In the genomic region with DNA sequence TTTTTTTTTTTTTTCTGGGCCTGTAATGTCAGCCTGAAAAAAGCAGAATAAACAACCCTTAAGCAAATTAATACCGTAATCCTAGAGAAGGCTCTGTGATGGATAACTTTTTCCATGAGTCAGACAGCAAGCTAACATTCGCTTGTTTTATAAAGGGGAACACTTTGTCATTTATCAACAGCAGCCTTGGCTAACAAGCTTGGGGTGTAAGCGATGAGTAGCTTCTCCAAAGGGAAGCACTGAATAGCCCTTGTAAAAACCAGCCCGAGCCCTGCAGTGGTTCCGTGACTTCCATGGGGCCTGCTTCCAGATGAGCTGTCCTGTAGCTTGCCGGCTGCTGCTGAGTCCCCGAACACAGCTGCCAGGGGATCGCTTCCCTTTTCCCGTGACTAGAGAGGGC, we compare ENCODE assay signal across 8 cellular contexts. TPM values are rescaled to one million over a fixed set of nuclear protein-coding genes. Genes with fewer than 3 reads are reported as not detected.
DNase-seq lines count a peak whose midpoint lies in the region; ATAC-seq and TF ChIP-seq lines count a peak whose summit lies in the region.

No MANE protein-coding gene starts in this region.

- H3K4me2 ChIP-seq in GM23338, result no peak overlapping the region

- DNase-seq in GM23338 (ENCODE audit: low spot score) (no peak), T1000 (lab: John Stamatoyannopoulos, UW) (peak; percentile 79), fibroblast of the aortic adventitia (ENCODE audit: low read depth) (peak; percentile 94), posterior cingulate gyrus (peak in 8 of 10 donors; percentile 51 to 94 (median 68)), KG1 (lab: John Stamatoyannopoulos, UW) (no peak), DMS53 treated with DMSO at 0.1 percent for 48 hours (lab: John Stamatoyannopoulos, UW; ENCODE audit: unreplicated experiment) (no peak)
- no peak for DNase-seq in activated naive CD4-positive, alpha-beta T cell treated with Interleukin-2 at 50 U/mL for 16 hours

- no peak overlapping the region for H3K27ac Mint-ChIP-seq in GM23338

- H3F3A ChIP-seq in GM23338 (replicated peaks; ENCODE audit: low read depth), result peaks cover 8% of the 10 kb centered on the region; the same call in 1 of the 2 replicates

- H3K36me3 ChIP-seq in GM23338 (ENCODE audit: insufficient read depth), result peaks cover 23% of the 10 kb centered on the region

- H3K4me3 ChIP-seq in GM23338 (no peak overlapping the region), fibroblast of the aortic adventitia (ENCODE audit: low read depth, low read length) (no peak overlapping the region)

- no peak overlapping the region for H2AFZ ChIP-seq in GM23338

- H3K27me3 ChIP-seq in GM23338 (ENCODE audit: insufficient read depth), result no peaks in the 10 kb centered on the region

- intact Hi-C loops in posterior cingulate gyrus (cut with DNase I), result loop anchor here (1.0 to 5.0 kb wide), 2 partner anchors 30 to 47 kb away; partner anchors contain the start of gene CD9

- H3K27ac ChIP-seq in GM23338 (ENCODE audit: low read depth), result peak overlapping the region; percentile 50; the same call in 1 of the 2 replicates

- peaks cover 27% of the 10 kb centered on the region for H4K20me1 ChIP-seq in GM23338 (replicated peaks; ENCODE audit: insufficient read depth)

- peaks cover 33% of the 10 kb centered on the region for H3K4me1 Mint-ChIP-seq in GM23338

- H3K79me2 ChIP-seq in GM23338 (replicated peaks; ENCODE audit: insufficient read depth), result peaks cover 55% of the 10 kb centered on the region

- H3K4me3 Mint-ChIP-seq in GM23338, result no peak overlapping the region

- peaks cover 5% of the 10 kb centered on the region for H3K27me3 Mint-ChIP-seq in GM23338 (ENCODE audit: insufficient read depth, low read depth, poor library complexity)

- TF ChIP-seq CTCF in GM23338 (conservative IDR thresholded peaks at IDR 0.05; ENCODE audit: low read depth in 2 of 2), result no peak
- TF ChIP-seq CTCF in fibroblast of the aortic adventitia (IDR thresholded peaks at IDR 0.05; ENCODE audit: insufficient read depth, low read length), result no peak

- no peaks in the 10 kb centered on the region for H3K9me3 Mint-ChIP-seq in GM23338

- no peaks in the 10 kb centered on the region for H3K9me2 ChIP-seq in GM23338 (ENCODE audit: insufficient read depth)

- ATAC-seq in GM23338 (no peak; the same call in 2 of the 3 replicates), GM19035 (IDR thresholded peaks at IDR 0.05; ENCODE audit: unreplicated experiment) (no peak)

- peaks cover 15% of the 10 kb centered on the region; the same call in 1 of the 2 replicates for H3K4me1 ChIP-seq in GM23338 (ENCODE audit: insufficient read depth)

- H3K36me3 Mint-ChIP-seq in GM23338 (ENCODE audit: low read depth), result peaks cover 68% of the 10 kb centered on the region

TF ChIP-seq in GM23338, 12 proteins besides CTCF, POLR2A, EP300 and RAD21:
- no peak for TF ChIP-seq ZNF462 (CRISPR knock-in tag; IDR thresholded peaks at IDR 0.05)
- no peak for TF ChIP-seq STAT1 (IDR thresholded peaks at IDR 0.05; ENCODE audit: unreplicated experiment)
- no peak for TF ChIP-seq NANOG (IDR thresholded peaks at IDR 0.05; ENCODE audit: borderline replicate concordance)
- no peak for TF ChIP-seq EZH2 (IDR thresholded peaks at IDR 0.05; ENCODE audit: low read depth, unreplicated experiment)
- no peak for TF ChIP-seq ZNF114 (CRISPR knock-in tag; IDR thresholded peaks at IDR 0.05)
- TF ChIP-seq, protein P1, sequence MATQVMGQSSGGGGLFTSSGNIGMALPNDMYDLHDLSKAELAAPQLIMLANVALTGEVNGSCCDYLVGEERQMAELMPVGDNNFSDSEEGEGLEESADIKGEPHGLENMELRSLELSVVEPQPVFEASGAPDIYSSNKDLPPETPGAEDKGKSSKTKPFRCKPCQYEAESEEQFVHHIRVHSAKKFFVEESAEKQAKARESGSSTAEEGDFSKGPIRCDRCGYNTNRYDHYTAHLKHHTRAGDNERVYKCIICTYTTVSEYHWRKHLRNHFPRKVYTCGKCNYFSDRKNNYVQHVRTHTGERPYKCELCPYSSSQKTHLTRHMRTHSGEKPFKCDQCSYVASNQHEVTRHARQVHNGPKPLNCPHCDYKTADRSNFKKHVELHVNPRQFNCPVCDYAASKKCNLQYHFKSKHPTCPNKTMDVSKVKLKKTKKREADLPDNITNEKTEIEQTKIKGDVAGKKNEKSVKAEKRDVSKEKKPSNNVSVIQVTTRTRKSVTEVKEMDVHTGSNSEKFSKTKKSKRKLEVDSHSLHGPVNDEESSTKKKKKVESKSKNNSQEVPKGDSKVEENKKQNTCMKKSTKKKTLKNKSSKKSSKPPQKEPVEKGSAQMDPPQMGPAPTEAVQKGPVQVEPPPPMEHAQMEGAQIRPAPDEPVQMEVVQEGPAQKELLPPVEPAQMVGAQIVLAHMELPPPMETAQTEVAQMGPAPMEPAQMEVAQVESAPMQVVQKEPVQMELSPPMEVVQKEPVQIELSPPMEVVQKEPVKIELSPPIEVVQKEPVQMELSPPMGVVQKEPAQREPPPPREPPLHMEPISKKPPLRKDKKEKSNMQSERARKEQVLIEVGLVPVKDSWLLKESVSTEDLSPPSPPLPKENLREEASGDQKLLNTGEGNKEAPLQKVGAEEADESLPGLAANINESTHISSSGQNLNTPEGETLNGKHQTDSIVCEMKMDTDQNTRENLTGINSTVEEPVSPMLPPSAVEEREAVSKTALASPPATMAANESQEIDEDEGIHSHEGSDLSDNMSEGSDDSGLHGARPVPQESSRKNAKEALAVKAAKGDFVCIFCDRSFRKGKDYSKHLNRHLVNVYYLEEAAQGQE (IDR thresholded peaks at IDR 0.05; ENCODE audit: unreplicated experiment), result no peak
- TF ChIP-seq JUNB (IDR thresholded peaks at IDR 0.05; ENCODE audit: unreplicated experiment), result no peak
- TF ChIP-seq POLR2AphosphoS5 (IDR thresholded peaks at IDR 0.05; ENCODE audit: low read depth), result no peak
- no peak for TF ChIP-seq CREB1 (CRISPR knock-in tag; IDR thresholded peaks at IDR 0.05; ENCODE audit: low read depth)

RNA-seq across cellular contexts. Expression of gene CD9, which starts 29.6 kb away (rescaled TPM):
- total RNA-seq in GM23338 (2014; rRNA removed; shearing (Covaris generic)), result 222 and 227 TPM in 2 replicates
- 250 and 251 TPM in 2 replicates for polyA plus RNA-seq in GM23338 (2016; fragmentation: Nextera tagmentation; extraction: Ambion mirVana)
- total RNA-seq in fibroblast of the aortic adventitia (ENCODE audit: low replicate concordance), result 56.2 and 407 TPM in 2 replicates

Comparison
In these comparisons a context has a peak if more than half of its experiments do, and no peak if none do; other contexts are left out.
1. DNase-seq: peak in T1000 (single experiment), fibroblast of the aortic adventitia (single experiment) and posterior cingulate gyrus (8 of 10); none in GM23338 (single experiment), KG1 (single experiment), activated naive CD4-positive, alpha-beta T cell treated with Interleukin-2 at 50 U/mL for 16 hours (single experiment) and DMS53 treated with DMSO at 0.1 percent for 48 hours (single experiment).